ENCODE assay signal across 9 cellular contexts in genomic region chr3:24773798-24774197, GRCh38.
A peak's percentile ranks its signal among the peaks of the same experiment; 100 is the strongest.
DNase-seq lines count a peak whose midpoint lies in the region; ATAC-seq and TF ChIP-seq lines count a peak whose summit lies in the region.
"Had no signal": no experiment of that assay in that cellular context is flagged by ENCODE, and none has a peak within 500 bp of the region (broad histone marks: within the 10 kb centered on the region; RNA-seq: fewer than 3 reads in every experiment).

No MANE protein-coding gene starts in this region.

- intact Hi-C loops in esophagus muscularis mucosa (cut with DNase I) = loop anchor here (5.0 kb wide), 2 partner anchors 184 to 824 kb away; no protein-coding TSS in a partner anchor

- no peak overlapping the region for H3K4me3 Mint-ChIP-seq in nephron

- TF ChIP-seq CTCF in esophagus muscularis mucosa (IDR thresholded peaks at IDR 0.05) (peak; percentile 78 to 82 (median 80)), nephron (IDR thresholded peaks at IDR 0.05; ENCODE audit: unreplicated experiment in 3 of 3) (peak; percentile 80 to 91 (median 90))

- WGBS in esophagus muscularis mucosa = 21% methylated on average over 4 of the region's 4 CpGs

- no peak overlapping the region for H3K4me3 ChIP-seq in MG63
- H3K4me3 ChIP-seq in esophagus muscularis mucosa = no peak overlapping the region
- H3K4me3 ChIP-seq: BLaER1 had no signal

- H3K36me3 ChIP-seq in MG63 (no peaks in the 10 kb centered on the region), esophagus muscularis mucosa (no peaks in the 10 kb centered on the region)
- H3K36me3 ChIP-seq: BLaER1 had no signal

- ATAC-seq in GM21423 (IDR thresholded peaks at IDR 0.05; ENCODE audit: unreplicated experiment) = no peak

- H3K36me3 Mint-ChIP-seq in nephron (ENCODE audit: low read depth) = no peaks in the 10 kb centered on the region

- H3K9me3 Mint-ChIP-seq in nephron = peaks cover 4% of the 10 kb centered on the region

- H3K4me1 Mint-ChIP-seq in nephron = peaks cover 12% of the 10 kb centered on the region

- no peak for TF ChIP-seq EP300 in esophagus muscularis mucosa (IDR thresholded peaks at IDR 0.05)

- H3K27me3 Mint-ChIP-seq in nephron (ENCODE audit: low read depth) = no peaks in the 10 kb centered on the region

- no peaks in the 10 kb centered on the region for H3K9me3 ChIP-seq in MG63
- H3K9me3 ChIP-seq in esophagus muscularis mucosa = no peaks in the 10 kb centered on the region

- TF ChIP-seq POLR2A in esophagus muscularis mucosa (IDR thresholded peaks at IDR 0.05; ENCODE audit: low read depth) = no peak

- no peak overlapping the region for H3K27ac ChIP-seq in esophagus muscularis mucosa (replicated peaks in 1 of 4)
- H3K27ac ChIP-seq: BLaER1 had no signal

- peak overlapping the region in 1 of 3 experiments; percentile 0 for H3K27ac Mint-ChIP-seq in nephron

- H3K27me3 ChIP-seq in MG63 (no peaks in the 10 kb centered on the region), esophagus muscularis mucosa (no peaks in the 10 kb centered on the region)
- H3K27me3 ChIP-seq: BLaER1 had no signal

- peaks cover 0 to 6% (median 2%) of the 10 kb centered on the region in 4 donors for H3K4me1 ChIP-seq in esophagus muscularis mucosa
- H3K4me1 ChIP-seq: BLaER1 had no signal

- DNase-seq in NCI-H1417 (lab: John Stamatoyannopoulos, UW) = peak; percentile 35 to 77 (median 59)
- DNase-seq in NCI-H1417 treated with DMSO at 0.1 percent for 48 hours (lab: John Stamatoyannopoulos, UW) = no peak
- peak; percentile 54 for DNase-seq in H4 (ENCODE audit: low spot score)
- DNase-seq in MG63 = peak; percentile 30
- DNase-seq in SK-N-DZ (ENCODE audit: low spot score) = peak; percentile 86
- DNase-seq in esophagus muscularis mucosa (ENCODE audit: extremely low spot score) = no peak

Comparison
In these comparisons a context has a peak if more than half of its experiments do, and no peak if none do; other contexts are left out.
1. DNase-seq: peak in NCI-H1417 (3 of 3), H4 (single experiment), MG63 (single experiment) and SK-N-DZ (single experiment); none in NCI-H1417 treated with DMSO at 0.1 percent for 48 hours (single experiment) and esophagus muscularis mucosa (single experiment).